ENCODE assay signal across 27 cellular contexts in the genomic region with DNA sequence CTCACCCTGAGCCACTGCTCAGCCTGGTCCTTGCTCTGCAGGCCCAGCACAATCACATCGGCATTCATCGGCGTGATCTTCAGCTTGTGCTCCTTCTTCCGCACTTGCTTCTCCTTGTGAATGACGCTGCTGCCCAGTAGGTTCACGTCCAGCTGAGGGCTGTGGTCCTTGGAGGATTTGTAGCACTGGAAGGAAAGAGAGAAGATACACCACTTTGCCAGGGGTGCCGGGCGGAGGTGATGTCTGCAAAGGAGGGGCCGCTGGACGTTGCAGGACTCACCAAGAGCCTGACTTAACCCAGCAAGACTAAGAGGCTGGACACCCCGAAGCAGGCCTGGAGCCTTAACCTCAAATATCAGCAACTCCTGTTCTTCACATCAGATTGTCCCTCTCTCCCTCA.
"Had no signal": no experiment of that assay in that cellular context is flagged by ENCODE, and none has a peak within 500 bp of the region (broad histone marks: within the 10 kb centered on the region; RNA-seq: fewer than 3 reads in every experiment).

No MANE protein-coding gene starts in this region.

- H3K27ac ChIP-seq: ascending aorta, cardiac muscle cell, SK-N-MC had no signal

- H3K36me3 Mint-ChIP-seq: activated naive CD4-positive, alpha-beta T cell treated with anti-CD3 and anti-CD28 coated beads, Interleukin-2, amount 50 U/mL, for 72 hours; brain had no signal

- H3K9me3 ChIP-seq: ascending aorta had no signal

- H3K4me1 Mint-ChIP-seq: IgD-negative memory B cell had no signal

- H3K4me3 Mint-ChIP-seq: activated CD8-positive, alpha-beta T cell treated with anti-CD3 and anti-CD28 coated beads for 36 hours; activated naive CD8-positive, alpha-beta T cell treated with anti-CD3 and anti-CD28 coated beads, Interleukin-2, amount 50 U/mL, for 24 hours; activated T-cell treated with anti-CD3 and anti-CD28 coated beads, Interleukin-2, amount 50 U/mL, for 72 hours; brain; T-helper 1 cell treated with Interleukin-12 subunit alpha and Interleukin-12 subunit beta and Interleukin-4 antibody, amounts not matched to agents 30 μg/mL and 1 μg/mL, for 36 hours had no signal

- DNase-seq: activated CD4-positive, alpha-beta T cell treated with anti-CD3 and anti-CD28 coated beads for 4 hours; activated CD8-positive, alpha-beta memory T cell treated with anti-CD3 and anti-CD28 coated beads, Interleukin-2, amount 50 U/mL, for 4 hours; activated CD8-positive, alpha-beta T cell treated with anti-CD3 and anti-CD28 coated beads for 36 hours; activated naive CD4-positive, alpha-beta T cell treated with Interleukin-2 at 50 U/mL for 16 hours; activated naive CD8-positive, alpha-beta T cell treated with anti-CD3 and anti-CD28 coated beads, Interleukin-2, amount 50 U/mL, for 24 hours; activated T-cell treated with anti-CD3 and anti-CD28 coated beads, Interleukin-2, amount 50 U/mL, for 72 hours; amniotic stem cell; KG1; NCI-H1092; NCI-H1417; NCI-H1694; NCI-H2029 treated with DMSO at 0.1 percent for 48 hours; NCI-H345; NCI-H510A; NCI-H526 treated with DMSO at 0.1 percent for 48 hours; NK-92 treated with Interleukin-12 subunit alpha and Interleukin-12 subunit beta, amount 100 ng/mL, for 24 hours; OCI-M1; SW 1271 had no signal

- H3K9me3 Mint-ChIP-seq: activated CD8-positive, alpha-beta T cell treated with anti-CD3 and anti-CD28 coated beads for 36 hours; activated naive CD4-positive, alpha-beta T cell treated with anti-CD3 and anti-CD28 coated beads, Interleukin-2, amount 50 U/mL, for 72 hours; activated naive CD8-positive, alpha-beta T cell treated with anti-CD3 and anti-CD28 coated beads, Interleukin-2, amount 50 U/mL, for 24 hours; activated T-cell treated with anti-CD3 and anti-CD28 coated beads, Interleukin-2, amount 50 U/mL, for 72 hours; brain; T-helper 1 cell treated with Interleukin-12 subunit alpha and Interleukin-12 subunit beta and Interleukin-4 antibody, amounts not matched to agents 30 μg/mL and 1 μg/mL, for 36 hours had no signal

- FAIRE-seq: RCC 7860 had no signal

- H3K27me3 ChIP-seq: ascending aorta, cardiac muscle cell had no signal

- H3K4me3 ChIP-seq: ascending aorta, cardiac muscle cell, SK-N-MC had no signal

- H3K36me3 ChIP-seq: cardiac muscle cell had no signal

- H3K27me3 Mint-ChIP-seq: activated CD8-positive, alpha-beta T cell treated with anti-CD3 and anti-CD28 coated beads for 36 hours; IgD-negative memory B cell had no signal

- H3K27ac Mint-ChIP-seq: activated CD8-positive, alpha-beta T cell treated with anti-CD3 and anti-CD28 coated beads for 36 hours; activated naive CD4-positive, alpha-beta T cell treated with anti-CD3 and anti-CD28 coated beads, Interleukin-2, amount 50 U/mL, for 72 hours; activated naive CD8-positive, alpha-beta T cell treated with anti-CD3 and anti-CD28 coated beads, Interleukin-2, amount 50 U/mL, for 24 hours; activated T-cell treated with anti-CD3 and anti-CD28 coated beads, Interleukin-2, amount 50 U/mL, for 72 hours; brain; IgD-negative memory B cell; T-helper 1 cell treated with Interleukin-12 subunit alpha and Interleukin-12 subunit beta and Interleukin-4 antibody, amounts not matched to agents 30 μg/mL and 1 μg/mL, for 36 hours had no signal

- ATAC-seq: activated CD4-positive, CD25-positive, alpha-beta regulatory T cell treated with anti-CD3 and anti-CD28 coated beads, Interleukin-2, amount 50 U/mL, for 24 hours; activated CD8-positive, alpha-beta T cell treated with anti-CD3 and anti-CD28 coated beads for 36 hours; activated naive CD4-positive, alpha-beta T cell treated with anti-CD3 and anti-CD28 coated beads, Interleukin-2, amount 50 U/mL, for 72 hours; activated naive CD8-positive, alpha-beta T cell treated with anti-CD3 and anti-CD28 coated beads, Interleukin-2, amount 50 U/mL, for 24 hours; activated T-cell treated with anti-CD3 and anti-CD28 coated beads, Interleukin-2, amount 50 U/mL, for 72 hours had no signal
